22 cellular contexts compared by ENCODE assay signal in genomic region chr7:2943851-2944601, GRCh38.
DNase-seq lines count a peak whose midpoint lies in the region; ATAC-seq and TF ChIP-seq lines count a peak whose summit lies in the region.
"Had no signal": no experiment of that assay in that cellular context is flagged by ENCODE, and none has a peak within 500 bp of the region (broad histone marks: within the 10 kb centered on the region; RNA-seq: fewer than 3 reads in every experiment).

No MANE protein-coding gene starts in this region.

- peaks cover 22% of the 10 kb centered on the region for H3K4me1 Mint-ChIP-seq in activated CD4-positive, alpha-beta T cell treated with anti-CD3 and anti-CD28 coated beads, Interleukin-2, amount 10 ng/mL, durations not matched to agents 24 days and 14 days
- peaks cover 7 to 8% of the 10 kb centered on the region in 2 experiments for H3K4me1 Mint-ChIP-seq in H9
- H3K4me1 Mint-ChIP-seq in T-helper 2 cell treated with Interferon-gamma antibody and Interleukin-4, amounts not matched to agents 5 μg/mL and 100 μg/mL, for 36 hours (ENCODE audit: low read depth): peaks cover 3% of the 10 kb centered on the region

- ATAC-seq in omental fat pad (ENCODE audit: low FRiP score): no peak
- no peak for ATAC-seq in HG03521 (IDR thresholded peaks at IDR 0.05; ENCODE audit: unreplicated experiment)
- no peak for ATAC-seq in GM21381 (IDR thresholded peaks at IDR 0.05; ENCODE audit: unreplicated experiment)
- ATAC-seq: gastrocnemius medialis, GM12878 had no signal

- no peaks in the 10 kb centered on the region for H3K4me1 ChIP-seq in H9 (ENCODE audit: insufficient read depth, low read length)
- H3K4me1 ChIP-seq: esophagus squamous epithelium, gastrocnemius medialis had no signal

- no peaks in the 10 kb centered on the region for H3K9me3 Mint-ChIP-seq in activated CD4-positive, alpha-beta T cell treated with anti-CD3 and anti-CD28 coated beads, Interleukin-2, amount 10 ng/mL, durations not matched to agents 24 days and 14 days
- H3K9me3 Mint-ChIP-seq in H9: peaks cover 0 to 9% of the 10 kb centered on the region in 2 experiments; a peak in 4 of 5 replicates
- H3K9me3 Mint-ChIP-seq in T-helper 2 cell treated with Interferon-gamma antibody and Interleukin-4, amounts not matched to agents 5 μg/mL and 100 μg/mL, for 36 hours: no peaks in the 10 kb centered on the region

- H2BK15ac ChIP-seq in H9 (ENCODE audit: low read depth, low read length): no peak overlapping the region

- H3K9me3 ChIP-seq in H9 (ENCODE audit: control insufficient read depth, low read depth, low read length): no peaks in the 10 kb centered on the region
- H3K9me3 ChIP-seq: esophagus squamous epithelium, gastrocnemius medialis, upper lobe of left lung had no signal

- H2BK120ac ChIP-seq in H9 (ENCODE audit: low read depth, low read length, poor library complexity, severe bottlenecking): no peak overlapping the region

- no peak overlapping the region for H3K4me3 ChIP-seq in coronary artery
- H3K4me3 ChIP-seq: esophagus squamous epithelium, gastrocnemius medialis, GM12878, upper lobe of left lung had no signal

- no peak overlapping the region for H4K8ac ChIP-seq in H9 (replicated peaks; ENCODE audit: insufficient read length, low read depth, low read length)

- no peaks in the 10 kb centered on the region for H3K79me2 ChIP-seq in H9 (ENCODE audit: insufficient read depth, low read length)

- intact Hi-C loops in activated CD4-positive, alpha-beta T cell treated with anti-CD3 and anti-CD28 coated beads, Interleukin-2, amount 10 ng/mL, durations not matched to agents 24 days and 14 days (cut with micrococcal nuclease): no loop called here

- no peaks in the 10 kb centered on the region for H3K27me3 Mint-ChIP-seq in activated CD4-positive, alpha-beta T cell treated with anti-CD3 and anti-CD28 coated beads, Interleukin-2, amount 10 ng/mL, durations not matched to agents 24 days and 14 days
- H3K27me3 Mint-ChIP-seq in H9 (ENCODE audit: low read depth): no peaks in the 10 kb centered on the region
- no peaks in the 10 kb centered on the region for H3K27me3 Mint-ChIP-seq in T-helper 2 cell treated with Interferon-gamma antibody and Interleukin-4, amounts not matched to agents 5 μg/mL and 100 μg/mL, for 36 hours (ENCODE audit: low read depth)

- no peak overlapping the region for H3K4me3 Mint-ChIP-seq in activated CD4-positive, alpha-beta T cell treated with anti-CD3 and anti-CD28 coated beads, Interleukin-2, amount 10 ng/mL, durations not matched to agents 24 days and 14 days
- no peak overlapping the region for H3K4me3 Mint-ChIP-seq in H9
- H3K4me3 Mint-ChIP-seq in T-helper 2 cell treated with Interferon-gamma antibody and Interleukin-4, amounts not matched to agents 5 μg/mL and 100 μg/mL, for 36 hours: no peak overlapping the region

- H4K91ac ChIP-seq in H9 (ENCODE audit: insufficient read length, low read depth, low read length): no peak overlapping the region

- no peak overlapping the region for H2AFZ ChIP-seq in H9 (ENCODE audit: low read length)

- no peak overlapping the region for H2BK5ac ChIP-seq in H9 (ENCODE audit: insufficient read length, low read length)

- no peak overlapping the region for H3T11ph ChIP-seq in H9 (ENCODE audit: low read length)

- no CpG with 5 or more reads among the region's 35 CpGs for WGBS in H9 (ENCODE audit: extremely low coverage, insufficient read length, low lambda C conversion rate)

- no peaks in the 10 kb centered on the region for H4K20me1 ChIP-seq in H9 (ENCODE audit: control insufficient read depth, insufficient read depth, insufficient read length)

- H3K23me2 ChIP-seq in H9 (ENCODE audit: insufficient read length, low read depth, low read length, poor library complexity, severe bottlenecking): no peaks in the 10 kb centered on the region

- DNase-seq in activated CD4-positive, alpha-beta T cell treated with anti-CD3 and anti-CD28 coated beads, Interleukin-2, amount 10 ng/mL, durations not matched to agents 24 days and 14 days: no peak
- no peak for DNase-seq in activated CD4-positive, alpha-beta T cell treated with anti-CD3 and anti-CD28 coated beads for 1 hour
- DNase-seq in H9 (peak; percentile 16), coronary artery (ENCODE audit: low spot score) (peak; percentile 38), omental fat pad (ENCODE audit: low spot score) (peak; percentile 7)
- DNase-seq in T-helper 2 cell treated with Interferon-gamma antibody and Interleukin-4, amounts not matched to agents 5 μg/mL and 100 μg/mL, for 36 hours (ENCODE audit: low spot score): no peak
- DNase-seq: cerebellar nuclear complex; DND-41; effector memory CD4-positive, alpha-beta T cell; esophagus squamous epithelium; gastrocnemius medialis; Karpas-422; mammary epithelial cell; NCI-H1694; NCI-H2171 treated with DMSO at 0.1 percent for 48 hours; NCI-H524 treated with DMSO at 0.1 percent for 48 hours; stimulated activated CD4-positive, alpha-beta T cell treated with anti-CD3 and anti-CD28 coated beads, Interleukin-4, amount 100 ng/mL, for 24 hours; T-helper 2 cell had no signal

- no peaks in the 10 kb centered on the region for H3K27me3 ChIP-seq in H9 (ENCODE audit: insufficient read depth, low read length)
- H3K27me3 ChIP-seq: upper lobe of left lung had no signal

- no peak overlapping the region for H2BK20ac ChIP-seq in H9 (ENCODE audit: low read depth, low read length, poor library complexity, severe bottlenecking)

- H3K27ac ChIP-seq in H9 (ENCODE audit: insufficient read length, low read depth, low read length) (no peak overlapping the region), coronary artery (no peak overlapping the region)
- H3K27ac ChIP-seq: esophagus squamous epithelium, gastrocnemius medialis, upper lobe of left lung had no signal

- no peak overlapping the region for H3K4ac ChIP-seq in H9 (ENCODE audit: low read depth, low read length)

- H3K9ac ChIP-seq in H9 (ENCODE audit: extremely low read depth, insufficient read length, low read length): no peak overlapping the region

- H2BK12ac ChIP-seq in H9 (ENCODE audit: insufficient read length, low read depth, low read length): no peak overlapping the region

- H3K14ac ChIP-seq in H9 (ENCODE audit: insufficient read depth, low read length): no peak overlapping the region

- no peak overlapping the region for H4K5ac ChIP-seq in H9 (ENCODE audit: insufficient read length, low read depth, low read length)

- H3K27ac Mint-ChIP-seq in activated CD4-positive, alpha-beta T cell treated with anti-CD3 and anti-CD28 coated beads, Interleukin-2, amount 10 ng/mL, durations not matched to agents 24 days and 14 days: peak overlapping the region; percentile 35
- H3K27ac Mint-ChIP-seq in H9: peak overlapping the region in 1 of 3 experiments; percentile 76; a peak in 1 of 7 replicates
- no peak overlapping the region for H3K27ac Mint-ChIP-seq in T-helper 2 cell treated with Interferon-gamma antibody and Interleukin-4, amounts not matched to agents 5 μg/mL and 100 μg/mL, for 36 hours

- H2AK5ac ChIP-seq in H9 (ENCODE audit: insufficient read length, low read length): no peak overlapping the region

- TF ChIP-seq CTCF in H9 (conservative IDR thresholded peaks at IDR 0.05) (no peak), coronary artery (IDR thresholded peaks at IDR 0.05) (no peak), omental fat pad (IDR thresholded peaks at IDR 0.05) (no peak)

- no peak overlapping the region for H3K18ac ChIP-seq in H9 (ENCODE audit: insufficient read length, low read depth, low read length)

- H3K56ac ChIP-seq in H9 (ENCODE audit: insufficient read length, low read depth, low read length): no peak overlapping the region

- peaks cover 78% of the 10 kb centered on the region for H3K36me3 Mint-ChIP-seq in activated CD4-positive, alpha-beta T cell treated with anti-CD3 and anti-CD28 coated beads, Interleukin-2, amount 10 ng/mL, durations not matched to agents 24 days and 14 days (ENCODE audit: low read depth)
- H3K36me3 Mint-ChIP-seq in H9 (ENCODE audit: insufficient read depth in 1 of 3, low read depth in 3 of 3): peaks cover 18 to 23% (median 23%) of the 10 kb centered on the region in 3 experiments
- peaks cover 68% of the 10 kb centered on the region for H3K36me3 Mint-ChIP-seq in T-helper 2 cell treated with Interferon-gamma antibody and Interleukin-4, amounts not matched to agents 5 μg/mL and 100 μg/mL, for 36 hours (ENCODE audit: low read depth)

- H3K79me1 ChIP-seq in H9 (ENCODE audit: insufficient read depth, low read depth, low read length, poor library complexity, severe bottlenecking): no peaks in the 10 kb centered on the region

- H3K23ac ChIP-seq in H9 (ENCODE audit: insufficient read length, low read depth, low read length): no peak overlapping the region

- H3K4me2 ChIP-seq in H9 (ENCODE audit: insufficient read depth, insufficient read length, low read length): no peak overlapping the region

Comparison
In these comparisons a context has a peak if more than half of its experiments do, and no peak if none do; other contexts are left out.
1. DNase-seq: peak in H9 (single experiment), coronary artery (single experiment) and omental fat pad (single experiment); none in activated CD4-positive, alpha-beta T cell treated with anti-CD3 and anti-CD28 coated beads, Interleukin-2, amount 10 ng/mL, durations not matched to agents 24 days and 14 days (single experiment), activated CD4-positive, alpha-beta T cell treated with anti-CD3 and anti-CD28 coated beads for 1 hour (single experiment) and T-helper 2 cell treated with Interferon-gamma antibody and Interleukin-4, amounts not matched to agents 5 μg/mL and 100 μg/mL, for 36 hours (single experiment).